In the genomic region with DNA sequence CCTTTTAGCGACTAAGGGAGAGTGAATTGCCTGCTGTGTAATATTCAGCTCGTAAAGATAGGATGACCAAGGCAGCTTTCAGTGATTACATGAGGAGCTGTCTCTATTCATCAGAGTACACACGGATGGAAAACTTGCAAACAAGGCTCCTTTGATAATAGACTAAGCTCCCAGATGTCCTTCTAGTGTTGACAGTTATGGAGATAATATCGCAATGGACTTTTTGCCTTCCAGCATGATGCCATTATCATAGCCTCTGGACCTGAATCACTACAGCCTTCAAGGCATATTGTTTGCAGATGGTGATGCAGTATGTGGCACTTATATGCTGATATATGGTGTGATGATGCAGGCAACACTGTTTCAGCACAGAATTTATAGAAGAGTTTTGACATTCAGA, we compare ENCODE assay signal across 17 cellular contexts.
"Had no signal": no experiment of that assay in that cellular context is flagged by ENCODE, and none has a peak within 500 bp of the region (broad histone marks: within the 10 kb centered on the region; RNA-seq: fewer than 3 reads in every experiment).

No MANE protein-coding gene starts in this region.

- H3K27me3 ChIP-seq: ascending aorta, neutrophil, tibial nerve, uterus had no signal

- H3K4me1 ChIP-seq: ascending aorta, lower lobe of right lung, tibial nerve, uterus had no signal

- ATAC-seq: left cardiac atrium, lower lobe of right lung, natural killer cell had no signal

- H3K9me3 ChIP-seq: ascending aorta, lower lobe of right lung, neutrophil, tibial nerve, uterus had no signal

- DNase-seq: activated CD4-positive, alpha-beta T cell treated with anti-CD3 and anti-CD28 coated beads, Interleukin-2, amount 50 U/mL, for 1 hour; activated CD8-positive, alpha-beta memory T cell treated with anti-CD3 and anti-CD28 coated beads, Interleukin-2, amount 50 U/mL, for 4 hours; activated effector memory CD4-positive, alpha-beta T cell treated with Interleukin-2 at 50 U/mL for 16 hours; activated T-cell treated with anti-CD3 and anti-CD28 coated beads, Interleukin-2, amount 50 U/mL, for 48 hours; cerebellar nuclear complex; cortex of kidney; erythroblast; left cardiac atrium; lower lobe of right lung; natural killer cell; posterior cingulate gyrus; stimulated activated CD4-positive, alpha-beta T cell treated with anti-CD3 and anti-CD28 coated beads, Interleukin-2, amount 100 ng/mL, for 48 hours; T1000; uterus had no signal

- H3K27ac ChIP-seq: ascending aorta, lower lobe of right lung, neutrophil, tibial nerve, uterus had no signal

- H3K36me3 ChIP-seq: ascending aorta, lower lobe of right lung, neutrophil, tibial nerve, uterus had no signal

- H3K4me3 ChIP-seq: ascending aorta, lower lobe of right lung, tibial nerve, uterus had no signal
